In the genomic region with DNA sequence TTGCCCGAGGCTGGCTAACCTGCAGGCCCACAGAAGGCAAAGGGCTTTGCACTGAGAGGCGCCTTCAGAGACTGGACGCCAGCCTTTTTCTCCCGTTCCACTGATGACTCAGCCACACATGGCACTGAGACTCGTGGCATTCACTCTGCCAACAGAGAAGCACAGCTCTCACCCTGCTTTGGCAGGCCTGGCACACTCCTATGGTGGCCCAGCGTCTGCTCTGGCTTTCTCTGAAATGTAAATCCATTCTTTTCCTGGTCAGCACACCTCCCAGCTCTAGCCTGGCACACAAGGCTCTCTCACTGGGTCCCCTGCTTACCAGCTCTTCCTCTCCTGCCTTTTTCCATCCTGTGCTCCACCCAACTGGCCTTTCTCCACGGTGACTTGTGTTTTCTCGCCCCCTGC, we compare ENCODE assay signal across 9 cellular contexts. TPM values are rescaled to one million over a fixed set of nuclear protein-coding genes. Genes with fewer than 3 reads are reported as not detected.
DNase-seq lines count a peak whose midpoint lies in the region; ATAC-seq, FAIRE-seq and TF ChIP-seq lines count a peak whose summit lies in the region.
"Had no signal": no experiment of that assay in that cellular context is flagged by ENCODE, and none has a peak within 500 bp of the region (broad histone marks: within the 10 kb centered on the region; RNA-seq: fewer than 3 reads in every experiment).

No MANE protein-coding gene starts in this region.

- no peak overlapping the region for H3K4me3 ChIP-seq in retinal pigment epithelial cell (ENCODE audit: low read length)

- DNase-seq in G401 (ENCODE audit: low spot score): peak; percentile 94
- peak; percentile 53 for DNase-seq in SW480 (ENCODE audit: low spot score)
- DNase-seq in frontal cortex (ENCODE audit: low spot score in 2 of 2): peak; percentile 57 to 71
- DNase-seq in retinal pigment epithelial cell (ENCODE audit: low read depth): peak; percentile 87
- DNase-seq in MV-4-11 (lab: John Stamatoyannopoulos, UW): no peak
- no peak for DNase-seq in activated effector memory CD4-positive, alpha-beta T cell treated with anti-CD3 and anti-CD28 coated beads, Interleukin-2, amount 50 U/mL, for 16 hours
- DNase-seq: effector CD8-positive, alpha-beta T cell had no signal

- ATAC-seq in HG03439 (IDR thresholded peaks at IDR 0.05; ENCODE audit: unreplicated experiment): no peak
- ATAC-seq in GM18519 (IDR thresholded peaks at IDR 0.05; ENCODE audit: low FRiP score, unreplicated experiment): no peak

- TF ChIP-seq CTCF in retinal pigment epithelial cell (conservative IDR thresholded peaks at IDR 0.05; ENCODE audit: low read depth, low read length): no peak

- in situ Hi-C loops in G401 (cut with HindIII; ENCODE audit: low sequenced_read_pairs): no loop called here

- no peak for FAIRE-seq in frontal cortex (lab: Jason Lieb, UNC)

RNA-seq across cellular contexts. Expression of gene MELK, which starts 5.9 kb away (rescaled TPM):
- total RNA-seq in G401 (2014; rRNA removed; shearing (Covaris generic)): 42.6 and 70.6 TPM in 2 replicates
- total RNA-seq in frontal cortex: 8.2 TPM

Comparison
In these comparisons a context has a peak if more than half of its experiments do, and no peak if none do; other contexts are left out.
1. DNase-seq: peak in G401 (single experiment), SW480 (single experiment), frontal cortex (2 of 2) and retinal pigment epithelial cell (single experiment); none in MV-4-11 (single experiment) and activated effector memory CD4-positive, alpha-beta T cell treated with anti-CD3 and anti-CD28 coated beads, Interleukin-2, amount 50 U/mL, for 16 hours (single experiment).